20 cellular contexts compared by ENCODE assay signal in genomic region chr16:70374213-70374612, GRCh38. TPM values are rescaled to one million over a fixed set of nuclear protein-coding genes. Genes with fewer than 3 reads are reported as not detected.
DNase-seq lines count a peak whose midpoint lies in the region; ATAC-seq, FAIRE-seq and TF ChIP-seq lines count a peak whose summit lies in the region.
"Had no signal": no experiment of that assay in that cellular context is flagged by ENCODE, and none has a peak within 500 bp of the region (broad histone marks: within the 10 kb centered on the region; RNA-seq: fewer than 3 reads in every experiment).

No MANE protein-coding gene starts in this region.

- no TSS peak for BruUV-seq in GM12878 (replicated peaks; lab: Mats Ljungman, UMichigan)

- H3K14ac ChIP-seq in H9 (ENCODE audit: insufficient read depth, low read length): no peak overlapping the region

- no peak overlapping the region for H3K56ac ChIP-seq in H9 (ENCODE audit: insufficient read length, low read depth, low read length)

- no peak for ATAC-seq in activated T-cell treated with anti-CD3 and anti-CD28 coated beads, Interleukin-2, amount 50 U/mL, for 72 hours (replicated peaks in 1 of 2)
- ATAC-seq in activated T-cell treated with anti-CD3 and anti-CD28 coated beads, Interleukin-2, amount 50 U/mL, for 4 hours: no peak
- ATAC-seq in GM12878 (no peak), HG02623 (IDR thresholded peaks at IDR 0.05; ENCODE audit: unreplicated experiment) (no peak)

- no peak for TF ChIP-seq EP300 in GM12878 (IDR thresholded peaks at IDR 0.05; ENCODE audit: borderline replicate concordance in 1 of 2, control insufficient read depth in 1 of 2, low read depth in 2 of 2, low read length in 2 of 2)

- no peak overlapping the region for H3T11ph ChIP-seq in H9 (ENCODE audit: low read length)

- SMC1A ChIA-PET in GM12878 (lab: Charles Lee; ENCODE audit: uncharacterized antibody, unreplicated experiment): no interaction called here

- H3K4me1 Mint-ChIP-seq in activated T-cell treated with anti-CD3 and anti-CD28 coated beads, Interleukin-2, amount 50 U/mL, for 72 hours (ENCODE audit: low read depth): peaks cover 15% of the 10 kb centered on the region
- H3K4me1 Mint-ChIP-seq in activated T-cell treated with anti-CD3 and anti-CD28 coated beads, Interleukin-2, amount 50 U/mL, for 4 hours (ENCODE audit: low read depth): peaks cover 10% of the 10 kb centered on the region
- peaks cover 0 to 3% of the 10 kb centered on the region in 2 experiments; a peak in 2 of 4 replicates for H3K4me1 Mint-ChIP-seq in H9
- peaks cover 10% of the 10 kb centered on the region for H3K4me1 Mint-ChIP-seq in neural progenitor cell
- peaks cover 8 to 14% of the 10 kb centered on the region in 2 donors for H3K4me1 Mint-ChIP-seq in immature natural killer cell
- no peaks in the 10 kb centered on the region for H3K4me1 Mint-ChIP-seq in type B pancreatic cell (ENCODE audit: unreplicated experiment)

- DNase-seq in activated T-cell treated with anti-CD3 and anti-CD28 coated beads, Interleukin-2, amount 50 U/mL, for 72 hours: no peak
- no peak for DNase-seq in activated T-cell treated with anti-CD3 and anti-CD28 coated beads, Interleukin-2, amount 50 U/mL, for 4 hours
- DNase-seq in H9 (no peak), GM12878 (ENCODE audit: low read depth, low spot score) (no peak), neural progenitor cell (ENCODE audit: low spot score) (no peak), immature natural killer cell (no peak), type B pancreatic cell (ENCODE audit: extremely low spot score, unreplicated experiment) (no peak)
- DNase-seq: CD8-positive, alpha-beta memory T cell; NCI-H1417 treated with DMSO at 0.1 percent for 48 hours; NCI-H187 treated with DMSO at 0.1 percent for 48 hours; NCI-H2227 treated with DMSO at 0.1 percent for 48 hours; NCI-H510A treated with DMSO at 0.1 percent for 48 hours; NCI-H774; Right ventricle myocardium superior had no signal

- WGBS in H9 (ENCODE audit: extremely low coverage, insufficient read length, low lambda C conversion rate): no CpG with 5 or more reads among the region's 8 CpGs
- WGBS in GM12878 (ENCODE audit: insufficient coverage, insufficient replicate concordance, low lambda C conversion rate, missing lambda C conversion rate): 89% methylated on average over 8 of the region's 8 CpGs

- no peak overlapping the region for H2BK20ac ChIP-seq in H9 (ENCODE audit: low read depth, low read length, poor library complexity, severe bottlenecking)

- 0 out of 2 replicates have a peak, but pooled peaks have one; percentile 10 for TF ChIP-seq POLR2A in GM12878 (IDR thresholded peaks at IDR 0.05; ENCODE audit: low read depth, low read length)

- intact Hi-C loops in GM12878 (cut with micrococcal nuclease; ENCODE audit: unreplicated experiment): loop anchor here (5.0 kb wide), 1 partner anchor 278 kb away; no protein-coding TSS in a partner anchor

- FAIRE-seq in GM12878 (lab: Jason Lieb, UNC): no peak
- FAIRE-seq: D721Med, GM12892, H54, RCC 7860 had no signal

- TF ChIP-seq CTCF in H9 (conservative IDR thresholded peaks at IDR 0.05) (no peak), GM12878 (IDR thresholded peaks at IDR 0.05 in 2 of 3, conservative IDR thresholded peaks at IDR 0.05 in 1 of 3; ENCODE audit: control insufficient read depth in 2 of 3, extremely low read depth in 1 of 3, insufficient read depth in 1 of 3, low read depth in 3 of 3, low read length in 3 of 3) (no peak), neural progenitor cell (IDR thresholded peaks at IDR 0.05) (no peak), type B pancreatic cell (conservative IDR thresholded peaks at IDR 0.05) (no peak)

- H3K9me3 Mint-ChIP-seq in activated T-cell treated with anti-CD3 and anti-CD28 coated beads, Interleukin-2, amount 50 U/mL, for 72 hours: no peaks in the 10 kb centered on the region
- H3K9me3 Mint-ChIP-seq in activated T-cell treated with anti-CD3 and anti-CD28 coated beads, Interleukin-2, amount 50 U/mL, for 4 hours: no peaks in the 10 kb centered on the region
- H3K9me3 Mint-ChIP-seq in H9 (no peaks in the 10 kb centered on the region), neural progenitor cell (no peaks in the 10 kb centered on the region), immature natural killer cell (no peaks in the 10 kb centered on the region), type B pancreatic cell (no peaks in the 10 kb centered on the region)
- H3K9me3 Mint-ChIP-seq: CD8-positive, alpha-beta memory T cell had no signal

- H3K27ac ChIP-seq in H9 (ENCODE audit: insufficient read length, low read depth, low read length) (no peak overlapping the region), GM12878 (ENCODE audit: control insufficient read depth, insufficient read depth) (no peak overlapping the region), neural progenitor cell (no peak overlapping the region)
- H3K27ac ChIP-seq: BLaER1 treated with 17β-estradiol and CSF1 and Interleukin-3, amounts not matched to agents 10 nM and 100 nM had no signal

- H3K27me3 ChIP-seq in H9 (ENCODE audit: insufficient read depth, low read length): no peaks in the 10 kb centered on the region
- no peaks in the 10 kb centered on the region for H3K27me3 ChIP-seq in GM12878 (replicated peaks in 1 of 2; ENCODE audit: control insufficient read depth in 2 of 2, insufficient read depth in 2 of 2, low read length in 1 of 2)
- no peaks in the 10 kb centered on the region for H3K27me3 ChIP-seq in neural progenitor cell
- H3K27me3 ChIP-seq: BLaER1 treated with 17β-estradiol and CSF1 and Interleukin-3, amounts not matched to agents 10 nM and 100 nM had no signal

- no peak overlapping the region for H2BK12ac ChIP-seq in H9 (ENCODE audit: insufficient read length, low read depth, low read length)

- CTCF ChIA-PET in GM12878 (lab: Yijun Ruan, JAX): interaction anchor here (1.2 kb wide), 1 partner anchor 135 kb away, joined by 3 read pairs; no protein-coding TSS in a partner anchor

- RAD21 ChIA-PET in GM12878 (lab: Charles Lee; ENCODE audit: unreplicated experiment): interaction anchor here (0.7 to 0.8 kb wide), 2 partner anchors 15 to 79 kb away, joined by 3 read pairs; no protein-coding TSS in a partner anchor

- H3K9me3 ChIP-seq in H9 (ENCODE audit: control insufficient read depth, low read depth, low read length) (no peaks in the 10 kb centered on the region), GM12878 (replicated peaks; ENCODE audit: control insufficient read depth, insufficient read depth, low read length) (no peaks in the 10 kb centered on the region), neural progenitor cell (ENCODE audit: low read depth) (no peaks in the 10 kb centered on the region)
- H3K9me3 ChIP-seq: BLaER1 treated with 17β-estradiol and CSF1 and Interleukin-3, amounts not matched to agents 10 nM and 100 nM had no signal

- H3K4me3 Mint-ChIP-seq in activated T-cell treated with anti-CD3 and anti-CD28 coated beads, Interleukin-2, amount 50 U/mL, for 72 hours: no peak overlapping the region
- H3K4me3 Mint-ChIP-seq in activated T-cell treated with anti-CD3 and anti-CD28 coated beads, Interleukin-2, amount 50 U/mL, for 4 hours: no peak overlapping the region
- H3K4me3 Mint-ChIP-seq in H9 (peak overlapping the region in 1 of 2 experiments; percentile 20; a peak in 1 of 5 replicates), neural progenitor cell (peak overlapping the region; percentile 43), immature natural killer cell (no peak overlapping the region), type B pancreatic cell (no peak overlapping the region)
- H3K4me3 Mint-ChIP-seq: CD8-positive, alpha-beta memory T cell had no signal

- peaks cover 7 to 22% of the 10 kb centered on the region in 2 donors for H3K36me3 Mint-ChIP-seq in activated T-cell treated with anti-CD3 and anti-CD28 coated beads, Interleukin-2, amount 50 U/mL, for 72 hours (ENCODE audit: insufficient read depth in 2 of 2)
- H3K36me3 Mint-ChIP-seq in activated T-cell treated with anti-CD3 and anti-CD28 coated beads, Interleukin-2, amount 50 U/mL, for 4 hours (ENCODE audit: insufficient read depth): peaks cover 35% of the 10 kb centered on the region
- H3K36me3 Mint-ChIP-seq in H9 (ENCODE audit: insufficient read depth in 1 of 3, low read depth in 3 of 3): peaks cover 33 to 77% (median 57%) of the 10 kb centered on the region in 3 experiments; a peak in 6 of 7 replicates
- H3K36me3 Mint-ChIP-seq in neural progenitor cell: peaks cover 27% of the 10 kb centered on the region
- peaks cover 4 to 19% (median 10%) of the 10 kb centered on the region in 3 donors for H3K36me3 Mint-ChIP-seq in immature natural killer cell
- peaks cover 30% of the 10 kb centered on the region for H3K36me3 Mint-ChIP-seq in type B pancreatic cell

- H3K9ac ChIP-seq in H9 (ENCODE audit: extremely low read depth, insufficient read length, low read length): no peak overlapping the region
- H3K9ac ChIP-seq in GM12878 (ENCODE audit: control insufficient read depth, insufficient read depth, low read length): no peak overlapping the region
- no peak overlapping the region for H3K9ac ChIP-seq in neural progenitor cell
- H3K9ac ChIP-seq: BLaER1 treated with 17β-estradiol and CSF1 and Interleukin-3, amounts not matched to agents 10 nM and 100 nM had no signal

- no peaks in the 10 kb centered on the region for H3K27me3 Mint-ChIP-seq in activated T-cell treated with anti-CD3 and anti-CD28 coated beads, Interleukin-2, amount 50 U/mL, for 72 hours (ENCODE audit: low read depth)
- H3K27me3 Mint-ChIP-seq in activated T-cell treated with anti-CD3 and anti-CD28 coated beads, Interleukin-2, amount 50 U/mL, for 4 hours (ENCODE audit: low read depth): no peaks in the 10 kb centered on the region
- H3K27me3 Mint-ChIP-seq in H9 (ENCODE audit: low read depth) (no peaks in the 10 kb centered on the region; the same call in 1 of the 2 replicates), neural progenitor cell (ENCODE audit: insufficient read depth, low read depth) (peaks cover 3% of the 10 kb centered on the region), immature natural killer cell (ENCODE audit: low read depth in 3 of 3) (peaks cover 0 to 3% (median 3%) of the 10 kb centered on the region in 3 donors), type B pancreatic cell (no peaks in the 10 kb centered on the region)
- H3K27me3 Mint-ChIP-seq: CD8-positive, alpha-beta memory T cell had no signal

- no peak overlapping the region for H3K23ac ChIP-seq in H9 (ENCODE audit: insufficient read length, low read depth, low read length)

- POLR2A ChIA-PET in GM12878 (lab: Charles Lee): interaction anchor here (1.1 kb wide), 1 partner anchor 200 kb away, joined by 3 read pairs; no protein-coding TSS in a partner anchor

- H4K20me1 ChIP-seq in H9 (ENCODE audit: control insufficient read depth, insufficient read depth, insufficient read length) (no peaks in the 10 kb centered on the region), GM12878 (ENCODE audit: control insufficient read depth, insufficient read depth) (no peaks in the 10 kb centered on the region), neural progenitor cell (ENCODE audit: low read depth) (no peaks in the 10 kb centered on the region)

- no peak overlapping the region for H4K91ac ChIP-seq in H9 (ENCODE audit: insufficient read length, low read depth, low read length)

- H3K4me3 ChIP-seq in GM12878: no peak overlapping the region
- H3K4me3 ChIP-seq in neural progenitor cell: no peak overlapping the region
- H3K4me3 ChIP-seq: BLaER1 treated with 17β-estradiol and CSF1 and Interleukin-3, amounts not matched to agents 10 nM and 100 nM had no signal

- no peak overlapping the region for H2BK5ac ChIP-seq in H9 (ENCODE audit: insufficient read length, low read length)

- H3K4me1 ChIP-seq in H9 (ENCODE audit: insufficient read depth, low read length): no peaks in the 10 kb centered on the region; the same call in 1 of the 2 replicates
- peaks cover 8% of the 10 kb centered on the region for H3K4me1 ChIP-seq in GM12878 (ENCODE audit: control insufficient read depth, insufficient read depth, low read length)
- H3K4me1 ChIP-seq in neural progenitor cell: no peaks in the 10 kb centered on the region

- no peak overlapping the region for H2AK5ac ChIP-seq in H9 (ENCODE audit: insufficient read length, low read length)

- no peak overlapping the region for H2AFZ ChIP-seq in H9 (ENCODE audit: low read length)
- H2AFZ ChIP-seq in GM12878 (ENCODE audit: control insufficient read depth, low read depth, low read length): no peak overlapping the region
- H2AFZ ChIP-seq in neural progenitor cell (replicated peaks): no peak overlapping the region

- H2BK120ac ChIP-seq in H9 (ENCODE audit: low read depth, low read length, poor library complexity, severe bottlenecking): no peak overlapping the region

- no peak overlapping the region for H4K5ac ChIP-seq in H9 (ENCODE audit: insufficient read length, low read depth, low read length)

- no peaks in the 10 kb centered on the region for H3K79me2 ChIP-seq in H9 (ENCODE audit: insufficient read depth, low read length)
- H3K79me2 ChIP-seq in GM12878 (ENCODE audit: control insufficient read depth, insufficient read depth, low read length): peaks cover 3% of the 10 kb centered on the region
- peaks cover 11% of the 10 kb centered on the region for H3K79me2 ChIP-seq in neural progenitor cell (ENCODE audit: low read depth)

- no peak for TF ChIP-seq RAD21 in GM12878 (IDR thresholded peaks at IDR 0.05; ENCODE audit: insufficient read depth, low read depth, low read length)

- in situ Hi-C loops in GM12878 (cut with MboI): no loop called here

- H3K18ac ChIP-seq in H9 (ENCODE audit: insufficient read length, low read depth, low read length): no peak overlapping the region

- peaks cover 45% of the 10 kb centered on the region for H3F3A ChIP-seq in neural progenitor cell (ENCODE audit: low read depth)

- H3K23me2 ChIP-seq in H9 (ENCODE audit: insufficient read length, low read depth, low read length, poor library complexity, severe bottlenecking): no peaks in the 10 kb centered on the region

- H3K79me1 ChIP-seq in H9 (ENCODE audit: insufficient read depth, low read depth, low read length, poor library complexity, severe bottlenecking): no peaks in the 10 kb centered on the region

- no peak overlapping the region for H4K8ac ChIP-seq in H9 (replicated peaks; ENCODE audit: insufficient read length, low read depth, low read length)

- H3K36me3 ChIP-seq in GM12878 (ENCODE audit: control insufficient read depth in 2 of 2, insufficient read depth in 2 of 2, low read length in 1 of 2): peaks cover 11 to 18% of the 10 kb centered on the region in 2 experiments; a peak in 3 of 4 replicates
- H3K36me3 ChIP-seq in neural progenitor cell: peaks cover 4% of the 10 kb centered on the region

- no peak overlapping the region for H2BK15ac ChIP-seq in H9 (ENCODE audit: low read depth, low read length)

- no peak overlapping the region for H3K4ac ChIP-seq in H9 (ENCODE audit: low read depth, low read length)

- H3K4me2 ChIP-seq in H9 (ENCODE audit: insufficient read depth, insufficient read length, low read length) (no peak overlapping the region), GM12878 (ENCODE audit: control insufficient read depth, insufficient read depth) (no peak overlapping the region), neural progenitor cell (no peak overlapping the region)
- H3K4me2 ChIP-seq: BLaER1 treated with 17β-estradiol and CSF1 and Interleukin-3, amounts not matched to agents 10 nM and 100 nM had no signal

- peak overlapping the region; percentile 58 for H3K27ac Mint-ChIP-seq in activated T-cell treated with anti-CD3 and anti-CD28 coated beads, Interleukin-2, amount 50 U/mL, for 72 hours
- H3K27ac Mint-ChIP-seq in H9 (peak overlapping the region in 2 of 3 experiments; percentile 51 to 70; a peak in 1 of 7 replicates), neural progenitor cell (no peak overlapping the region), immature natural killer cell (no peak overlapping the region), type B pancreatic cell (no peak overlapping the region)

RNA-seq across cellular contexts. Expression of gene DDX19A, which starts 27.5 kb away (rescaled TPM):
- total RNA-seq in activated T-cell treated with anti-CD3 and anti-CD28 coated beads, Interleukin-2, amount 50 U/mL, for 72 hours: 10 to 100 TPM; 37.1 to 46.8 TPM
- total RNA-seq in activated T-cell treated with anti-CD3 and anti-CD28 coated beads, Interleukin-2, amount 50 U/mL, for 4 hours: 10 to 100 TPM; 77.5 to 86.6 (median 78.7) TPM
- total RNA-seq in H9 (2021): 57.1 and 59.4 TPM in 2 replicates
- 77.6 and 80.3 TPM in 2 replicates for total RNA-seq in GM12878 (2013; cell fraction: nucleolus; rRNA removed)
- 41.9 and 42.0 TPM in 2 replicates for total RNA-seq in GM12878 (2014; rRNA removed)
- 38.6 and 42.5 TPM in 2 replicates for total RNA-seq in GM12878 (2014; rRNA removed; fragmentation: Illumina TruSeq; extraction: Trizol)
- total RNA-seq in GM12878 (2021): 32.1 and 33.9 TPM in 2 replicates
- polyA plus RNA-seq in GM12878 (2011; ENCODE audit: low read depth): 17.5 TPM
- polyA plus RNA-seq in GM12878 (2011; rRNA removed): 31.8 and 38.0 TPM in 2 replicates
- 36.8 and 41.9 TPM in 2 replicates for polyA plus RNA-seq in GM12878 (2011; cell fraction: cytosol; rRNA removed)
- 21.1 and 30.9 TPM in 2 replicates for polyA plus RNA-seq in GM12878 (2011; cell fraction: nucleus; rRNA removed)
- polyA plus RNA-seq in GM12878 (2012): 19.7 and 21.0 TPM in 2 replicates
- polyA plus RNA-seq in GM12878 (2014; fragmentation: Illumina TruSeq; extraction: Trizol): 40.3 and 50.6 TPM in 2 replicates
- 10 to 100 TPM; 19.5 to 20.7 TPM for polyA plus RNA-seq in GM12878 (2014; fragmentation: Nextera tagmentation; extraction: Ambion mirVana)
- 44.1 and 46.3 TPM in 2 replicates for polyA plus RNA-seq in GM12878 (2014; rRNA removed)
- polyA plus RNA-seq in GM12878 (2016; fragmentation: Nextera tagmentation; extraction: Ambion mirVana): 10 to 100 TPM; 51.9 to 56.9 TPM
- polyA minus RNA-seq in GM12878 (2011; rRNA and poly(A)+ RNA removed): 43.8 and 49.0 TPM in 2 replicates
- 13.7 and 14.6 TPM in 2 replicates for polyA minus RNA-seq in GM12878 (2011; cell fraction: cytosol; rRNA and poly(A)+ RNA removed)
- polyA minus RNA-seq in GM12878 (2011; cell fraction: nucleus; rRNA and poly(A)+ RNA removed): 17.8 and 27.5 TPM in 2 replicates
- total RNA-seq in neural progenitor cell (ENCODE audit: low replicate concordance): 45.1 and 55.4 TPM in 2 replicates
- polyA plus RNA-seq in immature natural killer cell: 10 to 100 TPM; 25.3 to 47.1 (median 27.4) TPM
- 41.4 and 52.7 TPM in 2 replicates for total RNA-seq in type B pancreatic cell (ENCODE audit: low replicate concordance)

Comparison
In these comparisons a context has a peak if more than half of its experiments do, and no peak if none do; other contexts are left out.
1. H3K27ac Mint-ChIP-seq: peak in activated T-cell treated with anti-CD3 and anti-CD28 coated beads, Interleukin-2, amount 50 U/mL, for 72 hours (single experiment) and H9 (2 of 3); none in neural progenitor cell (single experiment), immature natural killer cell (0 of 6) and type B pancreatic cell (single experiment).